9 cellular contexts compared by ENCODE assay signal in genomic region chr3:159765860-159766294, GRCh38.
A peak's percentile ranks its signal among the peaks of the same experiment; 100 is the strongest.
DNase-seq lines count a peak whose midpoint lies in the region; ATAC-seq and TF ChIP-seq lines count a peak whose summit lies in the region.
"Had no signal": no experiment of that assay in that cellular context is flagged by ENCODE, and none has a peak within 500 bp of the region (broad histone marks: within the 10 kb centered on the region; RNA-seq: fewer than 3 reads in every experiment).

No MANE protein-coding gene starts in this region.

- peaks cover 13% of the 10 kb centered on the region for H3K4me1 Mint-ChIP-seq in activated T-cell treated with anti-CD3 and anti-CD28 coated beads, Interleukin-2, amount 50 U/mL, for 4 hours (ENCODE audit: low read depth)
- H3K4me1 Mint-ChIP-seq in activated T-cell treated with anti-CD3 and anti-CD28 coated beads, Interleukin-2, amount 50 U/mL, for 24 hours (ENCODE audit: low read depth), result peaks cover 16% of the 10 kb centered on the region

- peaks cover 46% of the 10 kb centered on the region for H3K27me3 Mint-ChIP-seq in activated T-cell treated with anti-CD3 and anti-CD28 coated beads, Interleukin-2, amount 50 U/mL, for 4 hours (ENCODE audit: low read depth)
- peaks cover 64% of the 10 kb centered on the region for H3K27me3 Mint-ChIP-seq in activated T-cell treated with anti-CD3 and anti-CD28 coated beads, Interleukin-2, amount 50 U/mL, for 24 hours

- H3K27ac Mint-ChIP-seq in activated T-cell treated with anti-CD3 and anti-CD28 coated beads, Interleukin-2, amount 50 U/mL, for 24 hours, result no peak overlapping the region

- H3K4me1 ChIP-seq in transverse colon, result peaks cover 0 to 39% (median 14%) of the 10 kb centered on the region in 4 donors

- H3K4me3 Mint-ChIP-seq in activated T-cell treated with anti-CD3 and anti-CD28 coated beads, Interleukin-2, amount 50 U/mL, for 4 hours, result peak overlapping the region; percentile 43
- H3K4me3 Mint-ChIP-seq in activated T-cell treated with anti-CD3 and anti-CD28 coated beads, Interleukin-2, amount 50 U/mL, for 24 hours, result no peak overlapping the region

- in situ Hi-C loops in transverse colon (cut with MboI; ENCODE audit: low pct_ligation_motif_present in 1 of 4, low pct_unique_long_range_greater_than_20kb in 1 of 4, low sequenced_read_pairs in 3 of 4), result no loop called here

- no peaks in the 10 kb centered on the region for H3K36me3 Mint-ChIP-seq in activated T-cell treated with anti-CD3 and anti-CD28 coated beads, Interleukin-2, amount 50 U/mL, for 4 hours (ENCODE audit: insufficient read depth)
- H3K36me3 Mint-ChIP-seq in activated T-cell treated with anti-CD3 and anti-CD28 coated beads, Interleukin-2, amount 50 U/mL, for 24 hours (ENCODE audit: low read depth), result no peaks in the 10 kb centered on the region

- no peak for TF ChIP-seq EP300 in transverse colon (IDR thresholded peaks at IDR 0.05; ENCODE audit: low read depth)

- no peak for DNase-seq in activated T-cell treated with anti-CD3 and anti-CD28 coated beads, Interleukin-2, amount 50 U/mL, for 4 hours
- DNase-seq in activated T-cell treated with anti-CD3 and anti-CD28 coated beads, Interleukin-2, amount 50 U/mL, for 24 hours, result no peak
- DNase-seq in caudate nucleus (lab: John Stamatoyannopoulos, UW), result peak in 5 of 61 donors; percentile 21 to 49 (median 33)
- peak; percentile 59 for DNase-seq in medulla oblongata (ENCODE audit: extremely low spot score)
- DNase-seq in transverse colon, result no peak
- DNase-seq in stimulated activated CD4-positive, alpha-beta T cell treated with anti-CD3 and anti-CD28 coated beads, Interleukin-1b, Interleukin-23, amount 100 ng/mL, for 48 hours, result no peak

- intact Hi-C loops in transverse colon (cut with DNase I; ENCODE audit: low total_unique reads), result no loop called here

- H3K4me3 ChIP-seq in transverse colon, result peak overlapping the region; percentile 50 to 69 (median 62)

- H3K27me3 ChIP-seq in transverse colon, result peaks cover 5% of the 10 kb centered on the region

- no peak for TF ChIP-seq POLR2A in transverse colon (IDR thresholded peaks at IDR 0.05)

- H3K36me3 ChIP-seq in transverse colon, result no peaks in the 10 kb centered on the region

- no peak for TF ChIP-seq CTCF in transverse colon (IDR thresholded peaks at IDR 0.05)

- H3K9me3 ChIP-seq in transverse colon, result no peaks in the 10 kb centered on the region

- no peaks in the 10 kb centered on the region for H3K9me3 Mint-ChIP-seq in activated T-cell treated with anti-CD3 and anti-CD28 coated beads, Interleukin-2, amount 50 U/mL, for 4 hours
- H3K9me3 Mint-ChIP-seq in activated T-cell treated with anti-CD3 and anti-CD28 coated beads, Interleukin-2, amount 50 U/mL, for 24 hours, result no peaks in the 10 kb centered on the region

- 46 to 69% methylated on average over 4 to 5 of the region's 5 CpGs for WGBS in transverse colon (ENCODE audit: low coverage in 1 of 2), 2 donors

- ATAC-seq in activated T-cell treated with anti-CD3 and anti-CD28 coated beads, Interleukin-2, amount 50 U/mL, for 4 hours, result no peak
- ATAC-seq in HG03097 (IDR thresholded peaks at IDR 0.05; ENCODE audit: low FRiP score, unreplicated experiment) (no peak), HG03159 (IDR thresholded peaks at IDR 0.05; ENCODE audit: unreplicated experiment) (no peak)

- H3K27ac ChIP-seq in caudate nucleus (ENCODE audit: low read depth, low read length) (peak overlapping the region; percentile 87), transverse colon (peak overlapping the region; percentile 92 to 95 (median 94))
- H3K27ac ChIP-seq: KMS-11 had no signal
